Comparison of ENCODE assay signal across 20 cellular contexts in genomic region chrX:78753571-78753970, GRCh38. TPM values are rescaled to one million over a fixed set of nuclear protein-coding genes. Genes with fewer than 3 reads are reported as not detected.
DNase-seq lines count a peak whose midpoint lies in the region; ATAC-seq, FAIRE-seq and TF ChIP-seq lines count a peak whose summit lies in the region.
"Had no signal": no experiment of that assay in that cellular context is flagged by ENCODE, and none has a peak within 500 bp of the region (broad histone marks: within the 10 kb centered on the region; RNA-seq: fewer than 3 reads in every experiment).

No MANE protein-coding gene starts in this region.

- no peaks in the 10 kb centered on the region for H4K20me1 ChIP-seq in OCI-LY1 (ENCODE audit: insufficient read depth, low read length)

- H3F3A ChIP-seq in OCI-LY1 (ENCODE audit: insufficient read depth, low read length): no peaks in the 10 kb centered on the region

- H3K9me3 Mint-ChIP-seq in naive B cell: peaks cover 0 to 2% (median 0%) of the 10 kb centered on the region in 7 donors
- H3K9me3 Mint-ChIP-seq: GM23338 had no signal

- ATAC-seq in naive B cell (ENCODE audit: low read depth in 2 of 2): no peak
- ATAC-seq: GM23338 had no signal

- H3K27ac Mint-ChIP-seq in naive B cell: peak overlapping the region; percentile 63 to 93 (median 74)
- H3K27ac Mint-ChIP-seq: GM23338 had no signal

- H3K9ac ChIP-seq in OCI-LY1 (ENCODE audit: low read length): peak overlapping the region; percentile 56
- H3K9ac ChIP-seq in colonic mucosa (ENCODE audit: low read depth in 2 of 2, low read length in 2 of 2): no peak overlapping the region

- H3K27me3 Mint-ChIP-seq in naive B cell: no peaks in the 10 kb centered on the region

- FAIRE-seq in GM12892 (lab: Jason Lieb, UNC): peak; percentile 46
- no peak for FAIRE-seq in HTR-8/SVneo (lab: Jason Lieb, UNC)

- no peaks in the 10 kb centered on the region for H3K36me3 Mint-ChIP-seq in naive B cell

- H3K9me3 ChIP-seq in OCI-LY1 (ENCODE audit: low read length) (no peaks in the 10 kb centered on the region), colonic mucosa (no peaks in the 10 kb centered on the region)
- H3K9me3 ChIP-seq: Caco-2 had no signal

- DNase-seq in GM12892 (ENCODE audit: insufficient read length): no peak
- peak; percentile 25 for DNase-seq in colonic mucosa
- no peak for DNase-seq in naive B cell
- DNase-seq in HTR-8/SVneo (ENCODE audit: insufficient read length, low spot score): no peak
- no peak for DNase-seq in H7
- no peak for DNase-seq in middle frontal gyrus (ENCODE audit: extremely low spot score, low spot score)
- DNase-seq in pons (ENCODE audit: low spot score): no peak
- DNase-seq: ACHN, AML-193, Caco-2, DMS153, EL, NCI-H1417 treated with DMSO at 0.1 percent for 48 hours, NCI-H2029 treated with DMSO at 0.1 percent for 48 hours, NCI-H2171 treated with DMSO at 0.1 percent for 48 hours, NCI-H446 treated with DMSO at 0.1 percent for 48 hours, PC-9 had no signal

- H3K4me2 ChIP-seq in OCI-LY1 (ENCODE audit: low read length): peak overlapping the region; percentile 58
- H3K4me2 ChIP-seq: GM23338, PC-9 had no signal

- H3K4me3 ChIP-seq in OCI-LY1 (ENCODE audit: low read depth, low read length, poor library complexity, severe bottlenecking) (peak overlapping the region; percentile 38), colonic mucosa (no peak overlapping the region), H7 (ENCODE audit: insufficient read depth, low read depth, low read length) (no peak overlapping the region)
- H3K4me3 ChIP-seq: GM23338, PC-9 had no signal

- peaks cover 19 to 41% (median 24%) of the 10 kb centered on the region in 3 donors for H3K4me1 Mint-ChIP-seq in naive B cell

- H3K79me2 ChIP-seq in OCI-LY1 (ENCODE audit: insufficient read depth, low read length): no peaks in the 10 kb centered on the region

- no peaks in the 10 kb centered on the region for H3K9me2 ChIP-seq in OCI-LY1 (ENCODE audit: low read depth, low read length)

- H3K4me3 Mint-ChIP-seq in naive B cell: peak overlapping the region; percentile 23 to 90 (median 76)
- H3K4me3 Mint-ChIP-seq: GM23338 had no signal

- TF ChIP-seq CTCF in OCI-LY1 (IDR thresholded peaks at IDR 0.05; ENCODE audit: low read length) (no peak), colonic mucosa (IDR thresholded peaks at IDR 0.05) (no peak)

- no peak overlapping the region for H2AFZ ChIP-seq in OCI-LY1 (ENCODE audit: low read length)
- H2AFZ ChIP-seq: GM23338, PC-9 had no signal

- H3K27me3 ChIP-seq in OCI-LY1 (ENCODE audit: insufficient read depth, low read length) (no peaks in the 10 kb centered on the region), colonic mucosa (no peaks in the 10 kb centered on the region), H7 (ENCODE audit: control insufficient read depth, insufficient read depth, low read length) (no peaks in the 10 kb centered on the region)

- TF ChIP-seq POLR2A in GM12892 (IDR thresholded peaks at IDR 0.05; ENCODE audit: low read depth, low read length): no peak

- H3K4me1 ChIP-seq in OCI-LY1 (ENCODE audit: insufficient read depth, low read length, severe bottlenecking) (peaks cover 58% of the 10 kb centered on the region), colonic mucosa (no peaks in the 10 kb centered on the region)
- H3K4me1 ChIP-seq: Caco-2 had no signal

- H3K36me3 ChIP-seq in OCI-LY1 (ENCODE audit: insufficient read depth, low read length) (no peaks in the 10 kb centered on the region), colonic mucosa (no peaks in the 10 kb centered on the region), H7 (replicated peaks; ENCODE audit: control insufficient read depth, insufficient read depth, low read length) (no peaks in the 10 kb centered on the region)

- intact Hi-C loops in colonic mucosa (cut with DNase I): no loop called here

- H3K27ac ChIP-seq in OCI-LY1 (ENCODE audit: low read depth, low read length, poor library complexity, severe bottlenecking): peak overlapping the region; percentile 73
- H3K27ac ChIP-seq in colonic mucosa: peak overlapping the region; percentile 18
- H3K27ac ChIP-seq: PC-9 had no signal

RNA-seq across cellular contexts. Expression of gene LPAR4, which starts 6.1 kb away (rescaled TPM):
- not detected for polyA plus RNA-seq in GM12892 (2012; ENCODE audit: missing spikeins)
- under 1 TPM; 0.15 to 0.24 TPM for total RNA-seq in colonic mucosa
- polyA plus RNA-seq in naive B cell (ENCODE audit: low read depth in 6 of 6): not detected
- total RNA-seq in H7 (2014; rRNA removed; shearing (Covaris generic)): 2.9 and 3.3 TPM in 2 replicates
- total RNA-seq: Caco-2, PC-9, SK-MEL-5 had no signal
